In genomic region chr2:31568585-31569201, GRCh38 we compare ENCODE assay signal across 30 cellular contexts. TPM values are rescaled to one million over a fixed set of nuclear protein-coding genes. Genes with fewer than 3 reads are reported as not detected.
"Had no signal": no experiment of that assay in that cellular context is flagged by ENCODE, and none has a peak within 500 bp of the region (broad histone marks: within the 10 kb centered on the region; RNA-seq: fewer than 3 reads in every experiment).

No MANE protein-coding gene starts in this region.

- DNase-seq: naive B cell; naive thymus-derived CD8-positive, alpha-beta T cell; nephron progenitor cell; psoas muscle; right lobe of liver; sigmoid colon; small intestine; stimulated activated CD4-positive, alpha-beta T cell treated with anti-CD3 and anti-CD28 coated beads, Interleukin-15, amount 100 ng/mL, for 24 hours; stimulated activated CD4-positive, alpha-beta T cell treated with anti-CD3 and anti-CD28 coated beads, Interleukin-2, amount 100 ng/mL, for 24 hours; stimulated activated CD4-positive, alpha-beta T cell treated with anti-CD3 and anti-CD28 coated beads, Interleukin-2, amount 100 ng/mL, for 48 hours; stimulated activated CD4-positive, alpha-beta T cell treated with anti-CD3 and anti-CD28 coated beads, Interleukin-4, amount 100 ng/mL, for 24 hours; stimulated activated naive CD4-positive, alpha-beta T cell; stimulated activated naive CD8-positive, alpha-beta T cell treated with anti-CD3 and anti-CD28 coated beads, Interleukin-15, amount 100 ng/mL, for 72 hours; stimulated activated naive CD8-positive, alpha-beta T cell treated with anti-CD3 and anti-CD28 coated beads, Interleukin-15, Interleukin-2, amounts not matched to agents 100 U/mL and 50 U/mL, for 24 hours; substantia nigra; testis; tibial artery; transverse colon had no signal

- H3K4me3 ChIP-seq: pancreas, psoas muscle, right lobe of liver, sigmoid colon, suprapubic skin, testis, tibial artery, transverse colon, vagina had no signal

- H3K36me3 Mint-ChIP-seq: naive B cell; natural killer cell treated with Interleukin-12 subunit alpha and Interleukin-12 subunit beta and Interleukin-15 and Interleukin-18, amount 100 ng/mL, for 72 hours; stimulated activated effector memory CD8-positive, alpha-beta T cell treated with anti-CD3 and anti-CD28 coated beads, Interleukin-12 subunit alpha, Interleukin-12 subunit beta, amount 100 ng/mL, for 72 hours; type B pancreatic cell had no signal

- H3K27me3 ChIP-seq: pancreas, right lobe of liver, sigmoid colon, suprapubic skin, testis, tibial artery, transverse colon, vagina had no signal

- ATAC-seq: naive thymus-derived CD8-positive, alpha-beta T cell; natural killer cell treated with Interleukin-12 subunit alpha and Interleukin-12 subunit beta and Interleukin-15 and Interleukin-18, amount 100 ng/mL, for 72 hours; pancreas; psoas muscle; right cardiac atrium; stimulated activated effector memory CD8-positive, alpha-beta T cell treated with anti-CD3 and anti-CD28 coated beads, Interleukin-12 subunit alpha, Interleukin-12 subunit beta, amount 100 ng/mL, for 72 hours; stimulated activated naive CD8-positive, alpha-beta T cell treated with anti-CD3 and anti-CD28 coated beads, Interleukin-15, amount 100 ng/mL, for 72 hours; stimulated activated naive CD8-positive, alpha-beta T cell treated with anti-CD3 and anti-CD28 coated beads, Interleukin-15, Interleukin-2, amounts not matched to agents 100 U/mL and 50 U/mL, for 24 hours had no signal

- H3K27ac ChIP-seq: pancreas, psoas muscle, right lobe of liver, sigmoid colon, suprapubic skin, testis, tibial artery, transverse colon, vagina had no signal

- H3K9me3 Mint-ChIP-seq: stimulated activated naive CD8-positive, alpha-beta T cell treated with anti-CD3 and anti-CD28 coated beads, Interleukin-15, amount 100 ng/mL, for 72 hours; type B pancreatic cell had no signal

- H3K36me3 ChIP-seq: pancreas, right lobe of liver, sigmoid colon, suprapubic skin, tibial artery, transverse colon, vagina had no signal

- H3K9me3 ChIP-seq: pancreas, right lobe of liver, suprapubic skin, testis, tibial artery, transverse colon, vagina had no signal

- H3K27ac Mint-ChIP-seq: naive B cell; naive thymus-derived CD8-positive, alpha-beta T cell; natural killer cell treated with Interleukin-12 subunit alpha and Interleukin-12 subunit beta and Interleukin-15 and Interleukin-18, amount 100 ng/mL, for 72 hours; nephron progenitor cell; progenitor cell of endocrine pancreas; stimulated activated effector memory CD8-positive, alpha-beta T cell treated with anti-CD3 and anti-CD28 coated beads, Interleukin-12 subunit alpha, Interleukin-12 subunit beta, amount 100 ng/mL, for 72 hours; stimulated activated naive CD8-positive, alpha-beta T cell treated with anti-CD3 and anti-CD28 coated beads, Interleukin-15, amount 100 ng/mL, for 72 hours; type B pancreatic cell had no signal

- H3K4me1 Mint-ChIP-seq: naive B cell; naive thymus-derived CD8-positive, alpha-beta T cell; nephron progenitor cell; neural crest cell; stimulated activated effector memory CD8-positive, alpha-beta T cell treated with anti-CD3 and anti-CD28 coated beads, Interleukin-12 subunit alpha, Interleukin-12 subunit beta, amount 100 ng/mL, for 72 hours; stimulated activated naive CD8-positive, alpha-beta T cell treated with anti-CD3 and anti-CD28 coated beads, Interleukin-15, amount 100 ng/mL, for 72 hours had no signal

- H3K4me3 Mint-ChIP-seq: naive B cell; naive thymus-derived CD8-positive, alpha-beta T cell; natural killer cell treated with Interleukin-12 subunit alpha and Interleukin-12 subunit beta and Interleukin-15 and Interleukin-18, amount 100 ng/mL, for 72 hours; nephron progenitor cell; neural crest cell; stimulated activated effector memory CD8-positive, alpha-beta T cell treated with anti-CD3 and anti-CD28 coated beads, Interleukin-12 subunit alpha, Interleukin-12 subunit beta, amount 100 ng/mL, for 72 hours; stimulated activated naive CD8-positive, alpha-beta T cell treated with anti-CD3 and anti-CD28 coated beads, Interleukin-15, amount 100 ng/mL, for 72 hours; type B pancreatic cell had no signal

- H3K4me1 ChIP-seq: pancreas, psoas muscle, sigmoid colon, suprapubic skin, testis, tibial artery, transverse colon, vagina had no signal

RNA-seq across cellular contexts. Expression of gene SRD5A2, which starts 12.0 kb away (rescaled TPM):
- total RNA-seq: naive thymus-derived CD8-positive, alpha-beta T cell; natural killer cell treated with Interleukin-12 subunit alpha and Interleukin-12 subunit beta and Interleukin-15 and Interleukin-18, amount 100 ng/mL, for 72 hours; neural crest cell; omental fat pad; osteocyte; pancreas; right cardiac atrium; sigmoid colon; skeletal muscle tissue; suprapubic skin; transverse colon had no signal
- polyA plus RNA-seq: right cardiac atrium, small intestine had no signal
